ENCODE assay signal across 21 cellular contexts in genomic region chr11:63504933-63505586, GRCh38. TPM values are rescaled to one million over a fixed set of nuclear protein-coding genes. Genes with fewer than 3 reads are reported as not detected.
DNase-seq lines count a peak whose midpoint lies in the region; ATAC-seq, FAIRE-seq and TF ChIP-seq lines count a peak whose summit lies in the region.
"Had no signal": no experiment of that assay in that cellular context is flagged by ENCODE, and none has a peak within 500 bp of the region (broad histone marks: within the 10 kb centered on the region; RNA-seq: fewer than 3 reads in every experiment).

No MANE protein-coding gene starts in this region.

- H3K9me3 Mint-ChIP-seq in MCF 10A (ENCODE audit: unreplicated experiment) = peaks cover under 1% of the 10 kb centered on the region

- no peak for FAIRE-seq in GM12878 (lab: Jason Lieb, UNC)
- FAIRE-seq: A549, GM12892, keratinocyte had no signal

- no peak overlapping the region for H3K27ac Mint-ChIP-seq in MCF 10A (ENCODE audit: low read depth, unreplicated experiment)
- H3K27ac Mint-ChIP-seq: activated naive CD8-positive, alpha-beta T cell; activated T-cell treated with anti-CD3 and anti-CD28 coated beads, Interleukin-2, amount 50 U/mL, for 24 hours had no signal

- H2AFZ ChIP-seq in mammary epithelial cell (ENCODE audit: low read depth, low read length) (no peak overlapping the region), GM12878 (ENCODE audit: control insufficient read depth, low read depth, low read length) (no peak overlapping the region)

- DNase-seq in MCF 10A (ENCODE audit: unreplicated experiment) (peak; percentile 40), mammary epithelial cell (no peak), GM12878 (ENCODE audit: low read depth, low spot score) (no peak), left lobe of liver (ENCODE audit: low spot score) (peak; percentile 95), thyroid gland (peak; percentile 38 to 55)
- DNase-seq in activated CD4-positive, alpha-beta T cell treated with anti-CD3 and anti-CD28 coated beads for 1 hour = no peak
- DNase-seq: activated T-cell treated with anti-CD3 and anti-CD28 coated beads, Interleukin-2, amount 50 U/mL, for 24 hours; CD8-positive, alpha-beta T cell; EL; NCI-H2107; NCI-H774; T-helper 9 cell; testis had no signal

- H3K4me3 ChIP-seq in mammary epithelial cell (replicated peaks in 1 of 3; ENCODE audit: insufficient read depth in 1 of 3, low read depth in 2 of 3, low read length in 3 of 3) (no peak overlapping the region), GM12878 (no peak overlapping the region), thyroid gland (replicated peaks in 1 of 3) (no peak overlapping the region)
- H3K4me3 ChIP-seq: A549, testis had no signal

- TF ChIP-seq POLR2A in GM12878 (IDR thresholded peaks at IDR 0.05; ENCODE audit: low read depth, low read length) = no peak
- no peak for TF ChIP-seq POLR2A in thyroid gland (IDR thresholded peaks at IDR 0.05)

- no peaks in the 10 kb centered on the region for H3K4me1 Mint-ChIP-seq in MCF 10A (ENCODE audit: insufficient read depth, unreplicated experiment)
- H3K4me1 Mint-ChIP-seq: central memory CD8-positive, alpha-beta T cell had no signal

- H3K27me3 ChIP-seq in mammary epithelial cell (ENCODE audit: insufficient read depth, low read length) (no peaks in the 10 kb centered on the region), GM12878 (replicated peaks in 1 of 2; ENCODE audit: control insufficient read depth in 2 of 2, insufficient read depth in 2 of 2, low read length in 1 of 2) (no peaks in the 10 kb centered on the region), thyroid gland (no peaks in the 10 kb centered on the region)
- H3K27me3 ChIP-seq: testis had no signal

- no peak for TF ChIP-seq EP300 in GM12878 (IDR thresholded peaks at IDR 0.05; ENCODE audit: borderline replicate concordance in 1 of 2, control insufficient read depth in 1 of 2, low read depth in 2 of 2, low read length in 2 of 2)

- CTCF ChIA-PET in MCF 10A (lab: Yijun Ruan, JAX) (interaction anchor here (0.6 to 1.5 kb wide), 2 partner anchors 26 to 530 kb away, joined by 3 to 4 read pairs; no protein-coding TSS in a partner anchor), mammary epithelial cell (lab: Charles Lee; ENCODE audit: low non-redundant PET) (interaction anchor here (0.6 kb wide), 1 partner anchor 233 kb away, joined by 5 read pairs; no protein-coding TSS in a partner anchor), GM12878 (lab: Yijun Ruan, JAX) (interaction anchor here (1.0 kb wide), 1 partner anchor 234 kb away, joined by 3 read pairs; no protein-coding TSS in a partner anchor)

- H3K9me3 ChIP-seq in mammary epithelial cell (replicated peaks; ENCODE audit: insufficient read depth, low read length) (peaks cover 4% of the 10 kb centered on the region), GM12878 (replicated peaks; ENCODE audit: control insufficient read depth, insufficient read depth, low read length) (peaks cover 3% of the 10 kb centered on the region; the same call in 2 of the 3 replicates), thyroid gland (no peaks in the 10 kb centered on the region)
- H3K9me3 ChIP-seq: testis had no signal

- H3K4me3 Mint-ChIP-seq in MCF 10A (ENCODE audit: unreplicated experiment) = no peak overlapping the region
- H3K4me3 Mint-ChIP-seq: activated naive CD8-positive, alpha-beta T cell; activated T-cell treated with anti-CD3 and anti-CD28 coated beads, Interleukin-2, amount 50 U/mL, for 24 hours; CD8-positive, alpha-beta T cell; central memory CD8-positive, alpha-beta T cell had no signal

- in situ Hi-C loops in mammary epithelial cell (cut with MboI; ENCODE audit: low sequenced_read_pairs in 2 of 2) = no loop called here
- in situ Hi-C loops in GM12878 (cut with MboI) = no loop called here

- RAD21 ChIA-PET in GM12878 (lab: Charles Lee; ENCODE audit: unreplicated experiment) = no interaction called here

- SMC1A ChIA-PET in GM12878 (lab: Charles Lee; ENCODE audit: uncharacterized antibody, unreplicated experiment) = no interaction called here

- no peaks in the 10 kb centered on the region for H3K36me3 Mint-ChIP-seq in MCF 10A (ENCODE audit: insufficient read depth, unreplicated experiment)

- no peak for TF ChIP-seq RAD21 in GM12878 (IDR thresholded peaks at IDR 0.05; ENCODE audit: insufficient read depth, low read depth, low read length)

- H3K79me2 ChIP-seq in mammary epithelial cell (ENCODE audit: insufficient read depth, low read length) (no peaks in the 10 kb centered on the region), GM12878 (ENCODE audit: control insufficient read depth, insufficient read depth, low read length) (no peaks in the 10 kb centered on the region)

- H3K4me1 ChIP-seq in mammary epithelial cell (ENCODE audit: insufficient read depth, low read length) (no peaks in the 10 kb centered on the region), GM12878 (ENCODE audit: control insufficient read depth, insufficient read depth, low read length) (peaks cover 5% of the 10 kb centered on the region; the same call in 1 of the 2 replicates), thyroid gland (peaks cover 0 to 8% of the 10 kb centered on the region in 2 donors)

- POLR2A ChIA-PET in MCF 10A (lab: Yijun Ruan, JAX) (interaction anchor here (0.5 to 0.7 kb wide), 2 partner anchors 39 to 219 kb away, joined by 3 read pairs; no protein-coding TSS in a partner anchor), GM12878 (lab: Charles Lee) (interaction anchor here (0.6 kb wide), 1 partner anchor 298 kb away, joined by 6 read pairs; no protein-coding TSS in a partner anchor)

- 64% methylated on average over 4 of the region's 4 CpGs for WGBS in mammary epithelial cell (ENCODE audit: low coverage, missing lambda C conversion rate)
- WGBS in GM12878 (ENCODE audit: insufficient coverage, insufficient replicate concordance, low lambda C conversion rate, missing lambda C conversion rate) = 33% methylated on average over 4 of the region's 4 CpGs
- 66 to 73% methylated on average over 4 of the region's 4 CpGs for WGBS in thyroid gland, 2 donors

- TF ChIP-seq CTCF in MCF 10A (IDR thresholded peaks at IDR 0.05; ENCODE audit: unreplicated experiment) = no peak
- TF ChIP-seq CTCF in mammary epithelial cell (conservative IDR thresholded peaks at IDR 0.05 in 1 of 2, IDR thresholded peaks at IDR 0.05 in 1 of 2; ENCODE audit: extremely low read depth in 1 of 2, insufficient read depth in 1 of 2, low read depth in 1 of 2, low read length in 2 of 2) = no peak
- TF ChIP-seq CTCF in GM12878 (IDR thresholded peaks at IDR 0.05 in 2 of 3, conservative IDR thresholded peaks at IDR 0.05 in 1 of 3; ENCODE audit: control insufficient read depth in 2 of 3, extremely low read depth in 1 of 3, insufficient read depth in 1 of 3, low read depth in 3 of 3, low read length in 3 of 3) = no peak
- no peak for TF ChIP-seq CTCF in thyroid gland (IDR thresholded peaks at IDR 0.05)

- no peak overlapping the region for H3K9ac ChIP-seq in mammary epithelial cell (ENCODE audit: insufficient read depth, low read length)
- H3K9ac ChIP-seq in GM12878 (ENCODE audit: control insufficient read depth, insufficient read depth, low read length) = no peak overlapping the region

- H4K20me1 ChIP-seq in mammary epithelial cell (ENCODE audit: insufficient read depth, low read length) = no peaks in the 10 kb centered on the region
- H4K20me1 ChIP-seq in GM12878 (ENCODE audit: control insufficient read depth, insufficient read depth) = no peaks in the 10 kb centered on the region

- no peak for ATAC-seq in GM12878
- peak; percentile 81 for ATAC-seq in left lobe of liver
- no peak for ATAC-seq in GM19467 (IDR thresholded peaks at IDR 0.05; ENCODE audit: unreplicated experiment)
- no peak for ATAC-seq in HG02884 (IDR thresholded peaks at IDR 0.05; ENCODE audit: unreplicated experiment)
- ATAC-seq: A549; CD8-positive, alpha-beta T cell had no signal

- intact Hi-C loops in MCF 10A (cut with micrococcal nuclease) = no loop called here
- intact Hi-C loops in mammary epithelial cell (cut with micrococcal nuclease) = no loop called here
- intact Hi-C loops in GM12878 (cut with micrococcal nuclease; ENCODE audit: unreplicated experiment) = no loop called here
- intact Hi-C loops in thyroid gland (cut with DNase I) = no loop called here

- dilution Hi-C loops in mammary epithelial cell (cut with HindIII; ENCODE audit: low sequenced_read_pairs) = no loop called here

- no peaks in the 10 kb centered on the region for H3K27me3 Mint-ChIP-seq in MCF 10A (ENCODE audit: insufficient read depth, unreplicated experiment)
- H3K27me3 Mint-ChIP-seq: activated naive CD8-positive, alpha-beta T cell; activated T-cell treated with anti-CD3 and anti-CD28 coated beads, Interleukin-2, amount 50 U/mL, for 24 hours; central memory CD8-positive, alpha-beta T cell had no signal

- no peaks in the 10 kb centered on the region for H3K36me3 ChIP-seq in mammary epithelial cell (ENCODE audit: insufficient read depth, low read length)
- H3K36me3 ChIP-seq in GM12878 (ENCODE audit: control insufficient read depth in 2 of 2, insufficient read depth in 2 of 2, low read length in 1 of 2) = no peaks in the 10 kb centered on the region
- H3K36me3 ChIP-seq in thyroid gland = no peaks in the 10 kb centered on the region

- BruUV-seq in MCF 10A (replicated peaks; lab: Mats Ljungman, UMichigan) (no TSS peak), mammary epithelial cell (replicated peaks; lab: Mats Ljungman, UMichigan) (no TSS peak), GM12878 (replicated peaks; lab: Mats Ljungman, UMichigan) (no TSS peak)

- H3K27ac ChIP-seq in mammary epithelial cell (ENCODE audit: insufficient read depth, low read depth, low read length) (no peak overlapping the region), GM12878 (ENCODE audit: control insufficient read depth, insufficient read depth) (no peak overlapping the region), thyroid gland (no peak overlapping the region)
- H3K27ac ChIP-seq: A549, RWPE1, testis had no signal

- H3K4me2 ChIP-seq in mammary epithelial cell (ENCODE audit: insufficient read depth, low read depth, low read length) (no peak overlapping the region), GM12878 (ENCODE audit: control insufficient read depth, insufficient read depth) (no peak overlapping the region)
- H3K4me2 ChIP-seq: A549 had no signal

RNA-seq across cellular contexts. Expression of gene LGALS12, which starts 0.8 kb away (rescaled TPM):
- total RNA-seq in MCF 10A (2022) = not detected in 2 replicates
- total RNA-seq in mammary epithelial cell = not detected
- polyA plus RNA-seq in mammary epithelial cell = not detected
- polyA minus RNA-seq in mammary epithelial cell = not detected
- not detected in 2 replicates for total RNA-seq in GM12878 (2013; cell fraction: nucleolus; rRNA removed)
- total RNA-seq in GM12878 (2014; rRNA removed) = not detected in 2 replicates
- not detected in 2 replicates for total RNA-seq in GM12878 (2014; rRNA removed; fragmentation: Illumina TruSeq; extraction: Trizol)
- total RNA-seq in GM12878 (2021) = not detected in 2 replicates
- not detected for polyA plus RNA-seq in GM12878 (2011; ENCODE audit: low read depth)
- polyA plus RNA-seq in GM12878 (2011; rRNA removed) = not detected in 2 replicates
- polyA plus RNA-seq in GM12878 (2011; cell fraction: cytosol; rRNA removed) = not detected in 2 replicates
- not detected in 2 replicates for polyA plus RNA-seq in GM12878 (2011; cell fraction: nucleus; rRNA removed)
- not detected in 2 replicates for polyA plus RNA-seq in GM12878 (2012)
- polyA plus RNA-seq in GM12878 (2014; fragmentation: Illumina TruSeq; extraction: Trizol) = not detected in 2 replicates
- polyA plus RNA-seq in GM12878 (2014; fragmentation: Nextera tagmentation; extraction: Ambion mirVana) = not detected
- polyA plus RNA-seq in GM12878 (2014; rRNA removed) = not detected in 2 replicates
- polyA plus RNA-seq in GM12878 (2016; fragmentation: Nextera tagmentation; extraction: Ambion mirVana) = not detected
- polyA minus RNA-seq in GM12878 (2011; rRNA and poly(A)+ RNA removed) = not detected in 2 replicates
- polyA minus RNA-seq in GM12878 (2011; cell fraction: cytosol; rRNA and poly(A)+ RNA removed) = not detected in 2 replicates
- not detected in 2 replicates for polyA minus RNA-seq in GM12878 (2011; cell fraction: nucleus; rRNA and poly(A)+ RNA removed)
- total RNA-seq in left lobe of liver = not detected
- under 1 TPM in 1 of 4 donors, not detected in 3; 0.94 TPM for total RNA-seq in thyroid gland
- total RNA-seq: CD8-positive, alpha-beta T cell had no signal
- polyA plus RNA-seq: A549, keratinocyte had no signal

RNA-seq across cellular contexts. Expression of gene PLAAT5, which starts 14.1 kb away (rescaled TPM):
- total RNA-seq in MCF 10A (2022) = not detected in 2 replicates
- under 1 TPM in 1 of 2 donors, not detected in 1; under 0.01 TPM for total RNA-seq in mammary epithelial cell
- polyA plus RNA-seq in mammary epithelial cell = not detected
- not detected for polyA minus RNA-seq in mammary epithelial cell
- not detected in 2 replicates for total RNA-seq in GM12878 (2013; cell fraction: nucleolus; rRNA removed)
- total RNA-seq in GM12878 (2014; rRNA removed) = not detected in 2 replicates
- not detected in 2 replicates for total RNA-seq in GM12878 (2014; rRNA removed; fragmentation: Illumina TruSeq; extraction: Trizol)
- total RNA-seq in GM12878 (2021) = not detected in 2 replicates
- polyA plus RNA-seq in GM12878 (2011; ENCODE audit: low read depth) = not detected
- not detected in 2 replicates for polyA plus RNA-seq in GM12878 (2011; rRNA removed)
- polyA plus RNA-seq in GM12878 (2011; cell fraction: cytosol; rRNA removed) = not detected in 2 replicates
- not detected in 2 replicates for polyA plus RNA-seq in GM12878 (2011; cell fraction: nucleus; rRNA removed)
- polyA plus RNA-seq in GM12878 (2012) = not detected in 2 replicates
- not detected in 2 replicates for polyA plus RNA-seq in GM12878 (2014; fragmentation: Illumina TruSeq; extraction: Trizol)
- not detected for polyA plus RNA-seq in GM12878 (2014; fragmentation: Nextera tagmentation; extraction: Ambion mirVana)
- not detected in 2 replicates for polyA plus RNA-seq in GM12878 (2014; rRNA removed)
- polyA plus RNA-seq in GM12878 (2016; fragmentation: Nextera tagmentation; extraction: Ambion mirVana) = not detected
- not detected in 2 replicates for polyA minus RNA-seq in GM12878 (2011; rRNA and poly(A)+ RNA removed)
- polyA minus RNA-seq in GM12878 (2011; cell fraction: cytosol; rRNA and poly(A)+ RNA removed) = not detected in 2 replicates
- polyA minus RNA-seq in GM12878 (2011; cell fraction: nucleus; rRNA and poly(A)+ RNA removed) = not detected in 2 replicates
- not detected for total RNA-seq in left lobe of liver
- total RNA-seq in thyroid gland = 1 to 10 TPM in 1 of 4 donors, under 1 TPM in 3; 0.34 to 1.1 (median 0.59) TPM
- total RNA-seq: CD8-positive, alpha-beta T cell had no signal
- polyA plus RNA-seq: keratinocyte had no signal

RNA-seq across cellular contexts. Expression of gene PLAAT4, which starts 31.5 kb away (rescaled TPM):
- 0.69 and 0.96 TPM in 2 replicates for total RNA-seq in MCF 10A (2022)
- total RNA-seq in mammary epithelial cell = 1 to 10 TPM in 1 of 2 donors, under 1 TPM in 1; 0.67 to 1.3 TPM
- 3.5 TPM for polyA plus RNA-seq in mammary epithelial cell
- not detected for polyA minus RNA-seq in mammary epithelial cell
- total RNA-seq in GM12878 (2013; cell fraction: nucleolus; rRNA removed) = 3.1 and 3.6 TPM in 2 replicates
- total RNA-seq in GM12878 (2014; rRNA removed) = 12.3 and 13.0 TPM in 2 replicates
- total RNA-seq in GM12878 (2014; rRNA removed; fragmentation: Illumina TruSeq; extraction: Trizol) = 11.3 and 13.4 TPM in 2 replicates
- total RNA-seq in GM12878 (2021) = 9.9 and 12.6 TPM in 2 replicates
- polyA plus RNA-seq in GM12878 (2011; ENCODE audit: low read depth) = 23.0 TPM
- polyA plus RNA-seq in GM12878 (2011; rRNA removed) = 8.1 and 15.5 TPM in 2 replicates
- 14.9 and 15.1 TPM in 2 replicates for polyA plus RNA-seq in GM12878 (2011; cell fraction: cytosol; rRNA removed)
- 5.3 and 6.3 TPM in 2 replicates for polyA plus RNA-seq in GM12878 (2011; cell fraction: nucleus; rRNA removed)
- 21.2 and 23.6 TPM in 2 replicates for polyA plus RNA-seq in GM12878 (2012)
- polyA plus RNA-seq in GM12878 (2014; fragmentation: Illumina TruSeq; extraction: Trizol) = 11.8 and 12.2 TPM in 2 replicates
- polyA plus RNA-seq in GM12878 (2014; fragmentation: Nextera tagmentation; extraction: Ambion mirVana) = 10 to 100 TPM; 23.7 to 34.3 TPM
- polyA plus RNA-seq in GM12878 (2014; rRNA removed) = 13.3 and 13.5 TPM in 2 replicates
- polyA plus RNA-seq in GM12878 (2016; fragmentation: Nextera tagmentation; extraction: Ambion mirVana) = 1 to 10 TPM; 6.0 to 7.1 TPM
- 5.6 and 7.2 TPM in 2 replicates for polyA minus RNA-seq in GM12878 (2011; rRNA and poly(A)+ RNA removed)
- polyA minus RNA-seq in GM12878 (2011; cell fraction: cytosol; rRNA and poly(A)+ RNA removed) = 1.8 and 4.1 TPM in 2 replicates
- 0.48 and 1.1 TPM in 2 replicates for polyA minus RNA-seq in GM12878 (2011; cell fraction: nucleus; rRNA and poly(A)+ RNA removed)
- total RNA-seq in left lobe of liver = 47.6 TPM
- total RNA-seq in thyroid gland = 10 to 100 TPM; 23.5 to 53.6 (median 39.8) TPM

RNA-seq across cellular contexts. Expression of gene PLAAT2, which starts 58.1 kb away (rescaled TPM):
- 0.58 TPM in 1 of 2 replicates, not detected in the other for total RNA-seq in MCF 10A (2022)
- total RNA-seq in mammary epithelial cell = under 1 TPM in 1 of 2 donors, not detected in 1; 0.87 TPM
- polyA plus RNA-seq in mammary epithelial cell = 1.6 TPM
- not detected for polyA minus RNA-seq in mammary epithelial cell
- total RNA-seq in GM12878 (2013; cell fraction: nucleolus; rRNA removed) = 1.1 and 1.7 TPM in 2 replicates
- 8.2 and 8.5 TPM in 2 replicates for total RNA-seq in GM12878 (2014; rRNA removed)
- total RNA-seq in GM12878 (2014; rRNA removed; fragmentation: Illumina TruSeq; extraction: Trizol) = 8.2 and 8.6 TPM in 2 replicates
- 4.6 and 5.2 TPM in 2 replicates for total RNA-seq in GM12878 (2021)
- 21.4 TPM for polyA plus RNA-seq in GM12878 (2011; ENCODE audit: low read depth)
- 2.5 and 4.6 TPM in 2 replicates for polyA plus RNA-seq in GM12878 (2011; rRNA removed)
- 4.8 and 7.6 TPM in 2 replicates for polyA plus RNA-seq in GM12878 (2011; cell fraction: cytosol; rRNA removed)
- polyA plus RNA-seq in GM12878 (2011; cell fraction: nucleus; rRNA removed) = 2.0 and 2.5 TPM in 2 replicates
- 6.3 and 17.6 TPM in 2 replicates for polyA plus RNA-seq in GM12878 (2012)
- polyA plus RNA-seq in GM12878 (2014; fragmentation: Illumina TruSeq; extraction: Trizol) = 10.8 and 13.4 TPM in 2 replicates
- polyA plus RNA-seq in GM12878 (2014; fragmentation: Nextera tagmentation; extraction: Ambion mirVana) = 10 to 100 TPM; 15.7 to 25.9 TPM
- 10.9 and 11.5 TPM in 2 replicates for polyA plus RNA-seq in GM12878 (2014; rRNA removed)
- 1 to 10 TPM; 5.6 to 5.9 TPM for polyA plus RNA-seq in GM12878 (2016; fragmentation: Nextera tagmentation; extraction: Ambion mirVana)
- polyA minus RNA-seq in GM12878 (2011; rRNA and poly(A)+ RNA removed) = 1.8 and 3.9 TPM in 2 replicates
- polyA minus RNA-seq in GM12878 (2011; cell fraction: cytosol; rRNA and poly(A)+ RNA removed) = not detected in 2 replicates
- not detected in 2 replicates for polyA minus RNA-seq in GM12878 (2011; cell fraction: nucleus; rRNA and poly(A)+ RNA removed)
- 1.2 TPM for total RNA-seq in left lobe of liver
- 1 to 10 TPM in 1 of 4 donors, not detected in 3; 1.4 TPM for total RNA-seq in thyroid gland

Comparison
In these comparisons a context has a peak if more than half of its experiments do, and no peak if none do; other contexts are left out.
1. DNase-seq: peak in MCF 10A (single experiment), left lobe of liver (single experiment) and thyroid gland (2 of 2); none in mammary epithelial cell (single experiment), GM12878 (single experiment) and activated CD4-positive, alpha-beta T cell treated with anti-CD3 and anti-CD28 coated beads for 1 hour (single experiment).